In the genomic region with DNA sequence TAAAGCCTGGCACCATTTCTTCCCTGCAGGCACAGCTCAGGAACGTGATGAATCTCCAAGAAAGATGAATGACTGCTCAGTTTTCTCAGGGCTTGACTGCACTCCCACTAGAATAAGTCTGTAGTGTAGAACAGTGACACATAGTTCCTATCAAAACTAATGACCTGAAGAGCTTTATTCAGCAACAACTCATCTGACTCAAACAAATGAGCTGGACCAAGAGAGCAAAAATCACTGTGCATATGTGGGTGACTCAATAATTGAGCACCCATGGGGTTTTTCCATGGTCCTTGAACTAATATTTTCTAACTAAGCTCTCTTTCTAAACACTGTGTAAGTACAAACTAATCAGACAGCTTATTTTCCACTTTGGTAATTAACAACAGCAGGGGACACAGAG, we compare ENCODE assay signal across 18 cellular contexts.
A peak's percentile ranks its signal among the peaks of the same experiment; 100 is the strongest.
DNase-seq lines count a peak whose midpoint lies in the region; ATAC-seq and TF ChIP-seq lines count a peak whose summit lies in the region.
"Had no signal": no experiment of that assay in that cellular context is flagged by ENCODE, and none has a peak within 500 bp of the region (broad histone marks: within the 10 kb centered on the region; RNA-seq: fewer than 3 reads in every experiment).

No MANE protein-coding gene starts in this region.

- DNase-seq in AG04449 (ENCODE audit: low read depth, low spot score) (peak; percentile 56), HS-27A (ENCODE audit: low read depth) (peak; percentile 31), mammary epithelial cell (peak; percentile 66), iris pigment epithelial cell (ENCODE audit: low read depth) (peak; percentile 79), left lobe of liver (ENCODE audit: low spot score) (no peak), DMS53 (lab: John Stamatoyannopoulos, UW) (no peak)
- no peak for DNase-seq in CD4-positive, alpha-beta T cell
- DNase-seq in stimulated activated naive CD4-positive, alpha-beta T cell treated with Interleukin-2 at 50 U/mL for 16 hours (lab: John Stamatoyannopoulos, UW): no peak
- DNase-seq: activated CD8-positive, alpha-beta memory T cell treated with anti-CD3 and anti-CD28 coated beads, Interleukin-2, amount 10 ng/mL, durations not matched to agents 7 days and 5 days; DMS 273 treated with DMSO at 0.1 percent for 48 hours; effector memory CD4-positive, alpha-beta T cell; NCI-H1105; WERI-Rb-1 had no signal

- no peaks in the 10 kb centered on the region for H3K4me1 Mint-ChIP-seq in CD4-positive, alpha-beta T cell (ENCODE audit: low read depth)
- H3K4me1 Mint-ChIP-seq: activated CD8-positive, alpha-beta memory T cell treated with anti-CD3 and anti-CD28 coated beads, Interleukin-2, amount 10 ng/mL, durations not matched to agents 7 days and 5 days; brain; IgD-negative memory B cell; memory B cell had no signal

- no peaks in the 10 kb centered on the region for H3K9me3 Mint-ChIP-seq in CD4-positive, alpha-beta T cell
- H3K9me3 Mint-ChIP-seq: memory B cell, neural progenitor cell had no signal

- CTCF ChIA-PET in AG04449 (lab: Yijun Ruan, JAX) (interaction anchor here (0.7 kb wide), 1 partner anchor 1290 kb away, joined by 3 read pairs; no protein-coding TSS in a partner anchor), mammary epithelial cell (lab: Charles Lee; ENCODE audit: low non-redundant PET) (no interaction called here)
- CTCF ChIA-PET in CD4-positive, alpha-beta T cell (lab: Charles Lee): no interaction called here

- no peak overlapping the region for H3K4me3 Mint-ChIP-seq in CD4-positive, alpha-beta T cell
- H3K4me3 Mint-ChIP-seq: activated CD8-positive, alpha-beta memory T cell treated with anti-CD3 and anti-CD28 coated beads, Interleukin-2, amount 10 ng/mL, durations not matched to agents 7 days and 5 days; brain; IgD-negative memory B cell; memory B cell; neural progenitor cell had no signal

- no peak for ATAC-seq in left lobe of liver
- ATAC-seq in CD4-positive, alpha-beta T cell (ENCODE audit: poor library complexity): no peak
- ATAC-seq: activated CD8-positive, alpha-beta memory T cell treated with anti-CD3 and anti-CD28 coated beads, Interleukin-2, amount 10 ng/mL, durations not matched to agents 7 days and 5 days had no signal

- no peaks in the 10 kb centered on the region for H3K36me3 ChIP-seq in mammary epithelial cell (ENCODE audit: insufficient read depth, low read length)
- H3K36me3 ChIP-seq: neural progenitor cell, WERI-Rb-1 had no signal

- no peaks in the 10 kb centered on the region for H3K4me1 ChIP-seq in mammary epithelial cell (ENCODE audit: insufficient read depth, low read length)
- H3K4me1 ChIP-seq: neural progenitor cell had no signal

- H3K36me3 Mint-ChIP-seq in CD4-positive, alpha-beta T cell (ENCODE audit: low read depth): no peaks in the 10 kb centered on the region
- H3K36me3 Mint-ChIP-seq: activated CD8-positive, alpha-beta memory T cell treated with anti-CD3 and anti-CD28 coated beads, Interleukin-2, amount 10 ng/mL, durations not matched to agents 7 days and 5 days; IgD-negative memory B cell; memory B cell; neural progenitor cell had no signal

- H3K27ac ChIP-seq in mammary epithelial cell (ENCODE audit: insufficient read depth, low read depth, low read length): no peak overlapping the region
- H3K27ac ChIP-seq in CD4-positive, alpha-beta T cell (ENCODE audit: low read depth, low read length): no peak overlapping the region
- H3K27ac ChIP-seq: neural progenitor cell, skin epidermis, WERI-Rb-1 had no signal

- POLR2A ChIA-PET in AG04449 (lab: Yijun Ruan, JAX): interaction anchor here (0.6 to 1.8 kb wide), 4 partner anchors 29 to 1245 kb away, joined by 3 to 6 read pairs (median 4); a partner anchor contains a TSS
- POLR2A ChIA-PET in CD4-positive, alpha-beta T cell (lab: Charles Lee): no interaction called here

- H2AFZ ChIP-seq in mammary epithelial cell (ENCODE audit: low read depth, low read length): no peak overlapping the region
- H2AFZ ChIP-seq: neural progenitor cell had no signal

- 0% methylated on average over 1 of the region's 1 CpG for WGBS in mammary epithelial cell (ENCODE audit: low coverage, missing lambda C conversion rate)

- H3K4me3 ChIP-seq in AG04449 (ENCODE audit: low read depth, low read length) (no peak overlapping the region), mammary epithelial cell (replicated peaks in 1 of 3; ENCODE audit: insufficient read depth in 1 of 3, low read depth in 2 of 3, low read length in 3 of 3) (no peak overlapping the region)
- H3K4me3 ChIP-seq: neural progenitor cell, skin epidermis had no signal

- no peaks in the 10 kb centered on the region for H4K20me1 ChIP-seq in mammary epithelial cell (ENCODE audit: insufficient read depth, low read length)

- dilution Hi-C loops in mammary epithelial cell (cut with HindIII; ENCODE audit: low sequenced_read_pairs): loop anchor here (5.0 kb wide), 1 partner anchor 48 kb away; no protein-coding TSS in a partner anchor

- no peak overlapping the region for H3K4me2 ChIP-seq in mammary epithelial cell (ENCODE audit: insufficient read depth, low read depth, low read length)
- H3K4me2 ChIP-seq: neural progenitor cell had no signal

- no peak overlapping the region for H3K9ac ChIP-seq in mammary epithelial cell (ENCODE audit: insufficient read depth, low read length)
- H3K9ac ChIP-seq: neural progenitor cell had no signal

- no TSS peak for BruUV-seq in mammary epithelial cell (replicated peaks; lab: Mats Ljungman, UMichigan)

- no peaks in the 10 kb centered on the region for H3K27me3 ChIP-seq in mammary epithelial cell (ENCODE audit: insufficient read depth, low read length)
- peaks cover 13% of the 10 kb centered on the region for H3K27me3 ChIP-seq in CD4-positive, alpha-beta T cell (ENCODE audit: control insufficient read depth, insufficient read depth, low read length)
- H3K27me3 ChIP-seq: neural progenitor cell had no signal

- H3K27me3 Mint-ChIP-seq in CD4-positive, alpha-beta T cell: peaks cover 16% of the 10 kb centered on the region

- TF ChIP-seq CTCF in AG04449 (IDR thresholded peaks at IDR 0.05; ENCODE audit: insufficient read depth, low read length, missing control alignments) (no peak), mammary epithelial cell (conservative IDR thresholded peaks at IDR 0.05 in 1 of 2, IDR thresholded peaks at IDR 0.05 in 1 of 2; ENCODE audit: extremely low read depth in 1 of 2, insufficient read depth in 1 of 2, low read depth in 1 of 2, low read length in 2 of 2) (no peak)
- TF ChIP-seq CTCF in CD4-positive, alpha-beta T cell (IDR thresholded peaks at IDR 0.05): no peak

- intact Hi-C loops in mammary epithelial cell (cut with micrococcal nuclease): no loop called here
- intact Hi-C loops in CD4-positive, alpha-beta T cell (cut with DNase I, micrococcal nuclease): no loop called here

- H3K9me3 ChIP-seq in mammary epithelial cell (replicated peaks; ENCODE audit: insufficient read depth, low read length): no peaks in the 10 kb centered on the region
- H3K9me3 ChIP-seq in CD4-positive, alpha-beta T cell (ENCODE audit: control insufficient read depth, low read length): no peaks in the 10 kb centered on the region

- in situ Hi-C loops in mammary epithelial cell (cut with MboI; ENCODE audit: low sequenced_read_pairs in 2 of 2): no loop called here

- H3K27ac Mint-ChIP-seq in CD4-positive, alpha-beta T cell: no peak overlapping the region
- H3K27ac Mint-ChIP-seq: activated CD8-positive, alpha-beta memory T cell treated with anti-CD3 and anti-CD28 coated beads, Interleukin-2, amount 10 ng/mL, durations not matched to agents 7 days and 5 days; brain; IgD-negative memory B cell; memory B cell; neural progenitor cell had no signal

- no peaks in the 10 kb centered on the region for H3K79me2 ChIP-seq in mammary epithelial cell (ENCODE audit: insufficient read depth, low read length)

Comparison
In these comparisons a context has a peak if more than half of its experiments do, and no peak if none do; other contexts are left out.
1. DNase-seq: peak in AG04449 (single experiment), HS-27A (single experiment), mammary epithelial cell (single experiment) and iris pigment epithelial cell (single experiment); none in left lobe of liver (single experiment), CD4-positive, alpha-beta T cell (0 of 10), stimulated activated naive CD4-positive, alpha-beta T cell treated with Interleukin-2 at 50 U/mL for 16 hours (single experiment) and DMS53 (single experiment).